In genomic region chrX:15755091-15755490, GRCh38 we compare ENCODE assay signal across 20 cellular contexts.
"Had no signal": no experiment of that assay in that cellular context is flagged by ENCODE, and none has a peak within 500 bp of the region (broad histone marks: within the 10 kb centered on the region; RNA-seq: fewer than 3 reads in every experiment).

No MANE protein-coding gene starts in this region.

- H3K4me3 Mint-ChIP-seq: activated naive CD8-positive, alpha-beta T cell treated with anti-CD3 and anti-CD28 coated beads for 36 hours; memory B cell; type B pancreatic cell had no signal

- ATAC-seq: heart right ventricle, left colon had no signal

- H3K9me3 Mint-ChIP-seq: activated naive CD8-positive, alpha-beta T cell treated with anti-CD3 and anti-CD28 coated beads for 36 hours; memory B cell; type B pancreatic cell had no signal

- H3K27ac ChIP-seq: epithelial cell of prostate, heart right ventricle, testis had no signal

- H3K27ac Mint-ChIP-seq: progenitor cell of endocrine pancreas, type B pancreatic cell had no signal

- H3K27me3 Mint-ChIP-seq: activated naive CD8-positive, alpha-beta T cell treated with anti-CD3 and anti-CD28 coated beads for 36 hours; memory B cell; type B pancreatic cell had no signal

- DNase-seq: activated CD4-positive, alpha-beta T cell treated with anti-CD3 and anti-CD28 coated beads for 1 hour; activated CD4-positive, alpha-beta T cell treated with anti-CD3 and anti-CD28 coated beads, Interleukin-2, amount 50 U/mL, for 1 hour; activated naive CD4-positive, alpha-beta T cell treated with Interleukin-2 at 50 U/mL for 16 hours; activated naive CD8-positive, alpha-beta T cell treated with anti-CD3 and anti-CD28 coated beads for 36 hours; activated T-cell treated with anti-CD3 and anti-CD28 coated beads, Interleukin-2, amount 50 U/mL, for 1 hour; amniotic stem cell; cerebellar nuclear complex; cortex of kidney; heart right ventricle; left colon; retina; stimulated activated CD4-positive, alpha-beta T cell treated with anti-CD3 and anti-CD28 coated beads, Interleukin-2, amount 100 ng/mL, for 48 hours; stimulated activated CD8-positive, alpha-beta memory T cell treated with anti-CD3 and anti-CD28 coated beads, Interleukin-4, amount 100 ng/mL, for 48 hours; stimulated activated naive CD4-positive, alpha-beta T cell; T1000; testis had no signal

- H3K27me3 ChIP-seq: heart right ventricle, testis had no signal

- H3K9me3 ChIP-seq: heart right ventricle, testis had no signal

- H3K4me3 ChIP-seq: heart right ventricle, testis had no signal
